24 cellular contexts compared by ENCODE assay signal in the genomic region with DNA sequence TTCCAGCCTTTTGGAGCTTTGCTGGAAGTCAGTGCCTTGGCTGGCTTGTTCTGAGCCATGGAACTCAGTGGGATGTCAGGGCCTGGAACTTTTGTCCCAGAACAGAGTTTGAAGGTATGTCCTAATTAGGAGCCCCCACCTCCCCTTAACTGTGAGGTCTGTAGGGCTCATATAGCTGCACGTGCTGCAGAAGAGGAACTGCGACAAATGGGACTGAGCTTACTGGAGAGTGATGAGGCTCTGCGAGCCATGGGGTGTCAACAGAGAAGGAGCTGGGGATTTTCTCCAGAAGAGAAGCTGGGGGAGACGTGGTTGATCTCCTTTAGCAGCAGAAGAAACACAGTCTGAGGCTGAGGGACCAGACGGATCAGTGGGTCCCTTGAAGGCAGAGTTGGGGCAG. TPM values are rescaled to one million over a fixed set of nuclear protein-coding genes. Genes with fewer than 3 reads are reported as not detected.
DNase-seq lines count a peak whose midpoint lies in the region; ATAC-seq and TF ChIP-seq lines count a peak whose summit lies in the region.
"Had no signal": no experiment of that assay in that cellular context is flagged by ENCODE, and none has a peak within 500 bp of the region (broad histone marks: within the 10 kb centered on the region; RNA-seq: fewer than 3 reads in every experiment).

No MANE protein-coding gene starts in this region.

- H3K9me3 Mint-ChIP-seq in dendritic cell treated with granulocyte-macrophage colony-stimulating factor and Interleukin-4, amounts not matched to agents 40 ng/mL and 50 ng/mL, for 4 days: peaks cover 12% of the 10 kb centered on the region
- H3K9me3 Mint-ChIP-seq in stimulated activated naive CD8-positive, alpha-beta T cell treated with anti-CD3 and anti-CD28 coated beads, Interleukin-15, amount 100 ng/mL, for 72 hours: no peaks in the 10 kb centered on the region
- H3K9me3 Mint-ChIP-seq: CD4-positive, alpha-beta memory T cell had no signal

- DNase-seq in T-helper 17 cell (no peak), spleen (peak; percentile 31), NCI-H2227 treated with DMSO at 0.1 percent for 48 hours (lab: John Stamatoyannopoulos, UW) (no peak)
- DNase-seq in stimulated activated naive CD8-positive, alpha-beta T cell treated with anti-CD3 and anti-CD28 coated beads, Interleukin-15, amount 100 ng/mL, for 72 hours: no peak
- DNase-seq: BE2C; Caco-2; CD4-positive, alpha-beta memory T cell; DMS 273 treated with DMSO at 0.1 percent for 48 hours; MG63; NCI-H1092 treated with DMSO at 0.1 percent for 48 hours; NCI-H2029 treated with DMSO at 0.1 percent for 48 hours; NCI-H345; NCI-H524; OCI-M1 had no signal

- intact Hi-C loops in dendritic cell treated with granulocyte-macrophage colony-stimulating factor and Interleukin-4, amounts not matched to agents 40 ng/mL and 50 ng/mL, for 4 days (cut with micrococcal nuclease): loop anchor here (5.0 kb wide), 1 partner anchor 37 kb away; no protein-coding TSS in a partner anchor
- intact Hi-C loops in spleen (cut with DNase I; ENCODE audit: low total_unique reads): loop anchor here (10.0 kb wide), 1 partner anchor 55 kb away; no protein-coding TSS in a partner anchor

- peak overlapping the region in 6 of 11 experiments; percentile 86 to 92 (median 88); a peak in 11 of 22 replicates for H3K27ac ChIP-seq in BLaER1 treated with 17β-estradiol and CSF1 and Interleukin-3, amounts not matched to agents 10 nM and 100 nM
- H3K27ac ChIP-seq in spleen: no peak overlapping the region
- H3K27ac ChIP-seq: A549, SJSA1 had no signal

- ATAC-seq in T-helper 17 cell: no peak
- no peak for ATAC-seq in HG03039 (IDR thresholded peaks at IDR 0.05; ENCODE audit: unreplicated experiment)
- no peak for ATAC-seq in stimulated activated naive CD8-positive, alpha-beta T cell treated with anti-CD3 and anti-CD28 coated beads, Interleukin-15, amount 100 ng/mL, for 72 hours
- ATAC-seq in HG03175 (IDR thresholded peaks at IDR 0.05; ENCODE audit: unreplicated experiment): no peak
- ATAC-seq: A549, Right ventricle myocardium inferior had no signal

- no peak overlapping the region for H3K4me3 ChIP-seq in BLaER1 treated with 17β-estradiol and CSF1 and Interleukin-3, amounts not matched to agents 10 nM and 100 nM
- H3K4me3 ChIP-seq in spleen: no peak overlapping the region
- H3K4me3 ChIP-seq: A549, MG63, SJSA1 had no signal

- H3K4me3 Mint-ChIP-seq in T-helper 17 cell: no peak overlapping the region
- no peak overlapping the region for H3K4me3 Mint-ChIP-seq in dendritic cell treated with granulocyte-macrophage colony-stimulating factor and Interleukin-4, amounts not matched to agents 40 ng/mL and 50 ng/mL, for 4 days
- no peak overlapping the region for H3K4me3 Mint-ChIP-seq in stimulated activated naive CD8-positive, alpha-beta T cell treated with anti-CD3 and anti-CD28 coated beads, Interleukin-15, amount 100 ng/mL, for 72 hours
- H3K4me3 Mint-ChIP-seq: CD4-positive, alpha-beta memory T cell had no signal

- peaks cover 0 to 4% (median 0%) of the 10 kb centered on the region in 11 experiments; a peak in 2 of 22 replicates for H4K20me1 ChIP-seq in BLaER1 treated with 17β-estradiol and CSF1 and Interleukin-3, amounts not matched to agents 10 nM and 100 nM

- H3K4me1 Mint-ChIP-seq in T-helper 17 cell: peaks cover 24% of the 10 kb centered on the region
- peaks cover 95% of the 10 kb centered on the region for H3K4me1 Mint-ChIP-seq in dendritic cell treated with granulocyte-macrophage colony-stimulating factor and Interleukin-4, amounts not matched to agents 40 ng/mL and 50 ng/mL, for 4 days (ENCODE audit: low read depth)
- H3K4me1 Mint-ChIP-seq in stimulated activated naive CD8-positive, alpha-beta T cell treated with anti-CD3 and anti-CD28 coated beads, Interleukin-15, amount 100 ng/mL, for 72 hours: peaks cover 17% of the 10 kb centered on the region

- peak overlapping the region in 2 of 11 experiments; percentile 70 to 81; a peak in 1 of 22 replicates for H3K9ac ChIP-seq in BLaER1 treated with 17β-estradiol and CSF1 and Interleukin-3, amounts not matched to agents 10 nM and 100 nM

- no peak for TF ChIP-seq POLR2A in spleen (IDR thresholded peaks at IDR 0.05)

- no peak for TF ChIP-seq CTCF in spleen (IDR thresholded peaks at IDR 0.05 in 8 of 11, conservative IDR thresholded peaks at IDR 0.05 in 3 of 11)

- H3K27ac Mint-ChIP-seq in T-helper 17 cell: peak overlapping the region; percentile 21
- H3K27ac Mint-ChIP-seq in dendritic cell treated with granulocyte-macrophage colony-stimulating factor and Interleukin-4, amounts not matched to agents 40 ng/mL and 50 ng/mL, for 4 days: peak overlapping the region; percentile 25
- H3K27ac Mint-ChIP-seq in stimulated activated naive CD8-positive, alpha-beta T cell treated with anti-CD3 and anti-CD28 coated beads, Interleukin-15, amount 100 ng/mL, for 72 hours: peak overlapping the region in 1 of 2 donors; percentile 76

- 59 to 72% (median 65%) methylated on average over 5 of the region's 5 CpGs for WGBS in spleen, 5 donors

- H3K4me1 ChIP-seq in BLaER1 treated with 17β-estradiol and CSF1 and Interleukin-3, amounts not matched to agents 10 nM and 100 nM: peaks cover 46 to 98% (median 73%) of the 10 kb centered on the region in 10 experiments
- H3K4me1 ChIP-seq in spleen: peaks cover 14 to 52% (median 34%) of the 10 kb centered on the region in 6 donors
- H3K4me1 ChIP-seq: BE2C had no signal

- peak overlapping the region in 8 of 11 experiments; percentile 82 to 99 (median 96); a peak in 17 of 22 replicates for H3K4me2 ChIP-seq in BLaER1 treated with 17β-estradiol and CSF1 and Interleukin-3, amounts not matched to agents 10 nM and 100 nM
- H3K4me2 ChIP-seq: A549 had no signal

- H3K27me3 Mint-ChIP-seq in T-helper 17 cell: no peaks in the 10 kb centered on the region
- peaks cover 87% of the 10 kb centered on the region for H3K27me3 Mint-ChIP-seq in dendritic cell treated with granulocyte-macrophage colony-stimulating factor and Interleukin-4, amounts not matched to agents 40 ng/mL and 50 ng/mL, for 4 days
- H3K27me3 Mint-ChIP-seq in stimulated activated naive CD8-positive, alpha-beta T cell treated with anti-CD3 and anti-CD28 coated beads, Interleukin-15, amount 100 ng/mL, for 72 hours: no peaks in the 10 kb centered on the region
- H3K27me3 Mint-ChIP-seq: CD4-positive, alpha-beta memory T cell had no signal

- peaks cover 0 to 13% (median 0%) of the 10 kb centered on the region in 11 experiments; a peak in 3 of 22 replicates for H3K36me3 ChIP-seq in BLaER1 treated with 17β-estradiol and CSF1 and Interleukin-3, amounts not matched to agents 10 nM and 100 nM
- no peaks in the 10 kb centered on the region for H3K36me3 ChIP-seq in spleen
- H3K36me3 ChIP-seq: BE2C, SJSA1 had no signal

- peaks cover 9% of the 10 kb centered on the region for H3K36me3 Mint-ChIP-seq in T-helper 17 cell (ENCODE audit: low read depth)
- H3K36me3 Mint-ChIP-seq in dendritic cell treated with granulocyte-macrophage colony-stimulating factor and Interleukin-4, amounts not matched to agents 40 ng/mL and 50 ng/mL, for 4 days (ENCODE audit: low read depth): peaks cover 8% of the 10 kb centered on the region
- H3K36me3 Mint-ChIP-seq: CD4-positive, alpha-beta memory T cell had no signal

- peaks cover 0 to 14% (median 0%) of the 10 kb centered on the region in 11 experiments; a peak in 8 of 22 replicates for H3K9me3 ChIP-seq in BLaER1 treated with 17β-estradiol and CSF1 and Interleukin-3, amounts not matched to agents 10 nM and 100 nM (replicated peaks in 1 of 11)
- no peaks in the 10 kb centered on the region for H3K9me3 ChIP-seq in T-helper 17 cell (ENCODE audit: control insufficient read depth, low read length, poor library complexity, severe bottlenecking)
- H3K9me3 ChIP-seq in spleen: no peaks in the 10 kb centered on the region
- H3K9me3 ChIP-seq: A549, BE2C, Caco-2, MG63, SJSA1 had no signal

- peaks cover 0 to 86% (median 0%) of the 10 kb centered on the region in 11 experiments; a peak in 4 of 22 replicates for H3K27me3 ChIP-seq in BLaER1 treated with 17β-estradiol and CSF1 and Interleukin-3, amounts not matched to agents 10 nM and 100 nM
- peaks cover 0 to 24% (median 0%) of the 10 kb centered on the region in 7 donors for H3K27me3 ChIP-seq in spleen (replicated peaks in 1 of 7)
- H3K27me3 ChIP-seq: BE2C, MG63, SJSA1 had no signal

RNA-seq across cellular contexts. Expression of a gene that starts 10.9 kb away (rescaled TPM):
- 1 to 10 TPM; 4.5 to 7.1 TPM for total RNA-seq in T-helper 17 cell
- total RNA-seq in spleen: 1 to 10 TPM; 2.9 to 9.8 (median 5.9) TPM
- 1 to 10 TPM; 3.2 to 8.8 (median 7.2) TPM for polyA plus RNA-seq in spleen

RNA-seq across cellular contexts. Expression of a gene that starts 11.4 kb away (rescaled TPM):
- total RNA-seq in T-helper 17 cell (not detected), spleen (not detected)
- not detected for polyA plus RNA-seq in spleen
- total RNA-seq: Caco-2; CD4-positive, alpha-beta memory T cell; G401; H1; LHCN-M2; Right ventricle myocardium inferior; SJSA1 had no signal
- polyA plus RNA-seq: A549; CD4-positive, alpha-beta memory T cell; H1 had no signal

RNA-seq across cellular contexts. Expression of a gene that starts 25.1 kb away (rescaled TPM):
- total RNA-seq in T-helper 17 cell: 10 to 100 TPM; 15.0 to 20.5 TPM
- total RNA-seq in spleen: 10 to 100 TPM; 20.1 to 32.4 (median 23.0) TPM
- polyA plus RNA-seq in spleen: 10 to 100 TPM; 60.0 to 73.6 (median 69.6) TPM

RNA-seq across cellular contexts. Expression of a gene that starts 27.9 kb away (rescaled TPM):
- total RNA-seq in T-helper 17 cell (under 1 TPM; 0.81 to 0.97 TPM), spleen (1 to 10 TPM; 1.1 to 4.5 (median 2.3) TPM)
- 1 to 10 TPM; 1.7 to 2.5 (median 1.7) TPM for polyA plus RNA-seq in spleen

RNA-seq across cellular contexts. Expression of a gene that starts 30.3 kb away (rescaled TPM):
- not detected for total RNA-seq in T-helper 17 cell
- total RNA-seq in spleen: not detected
- polyA plus RNA-seq in spleen: not detected
- total RNA-seq: Caco-2; CD4-positive, alpha-beta memory T cell; G401; H1; LHCN-M2; Right ventricle myocardium inferior; SJSA1 had no signal
- polyA plus RNA-seq: A549; CD4-positive, alpha-beta memory T cell; H1 had no signal

Comparison
In these comparisons a context has a peak if more than half of its experiments do, and no peak if none do; other contexts are left out.
1. H3K27ac ChIP-seq: peak in BLaER1 treated with 17β-estradiol and CSF1 and Interleukin-3, amounts not matched to agents 10 nM and 100 nM (6 of 11); none in spleen (0 of 8).